Comparison of ENCODE assay signal across 20 cellular contexts in the genomic region with DNA sequence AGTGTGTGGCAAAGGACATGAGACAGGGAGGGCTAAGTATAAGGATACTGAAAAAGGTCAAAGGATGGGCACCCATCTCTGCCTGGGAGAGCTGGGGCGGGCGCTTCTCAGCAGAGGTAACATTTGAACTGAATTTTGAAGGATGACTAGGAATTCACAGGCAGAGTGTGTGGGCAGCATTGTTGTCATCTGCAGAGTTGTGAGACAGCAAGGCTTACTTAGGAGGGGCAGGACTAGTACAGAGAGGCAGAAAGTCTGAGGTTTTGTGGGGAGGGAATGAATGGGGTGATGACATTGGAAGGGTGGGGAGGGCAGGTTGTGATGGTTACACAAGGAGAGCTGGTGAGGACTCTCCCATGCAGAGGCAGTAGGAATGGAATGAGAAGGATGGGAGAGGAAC.
DNase-seq lines count a peak whose midpoint lies in the region; ATAC-seq and TF ChIP-seq lines count a peak whose summit lies in the region.
"Had no signal": no experiment of that assay in that cellular context is flagged by ENCODE, and none has a peak within 500 bp of the region (broad histone marks: within the 10 kb centered on the region; RNA-seq: fewer than 3 reads in every experiment).

No MANE protein-coding gene starts in this region.

- no peak for TF ChIP-seq CTCF in fibroblast of villous mesenchyme (IDR thresholded peaks at IDR 0.05; ENCODE audit: insufficient read depth, low read depth, low read length)
- TF ChIP-seq CTCF in activated CD8-positive, alpha-beta T cell treated with anti-CD3 and anti-CD28 coated beads for 36 hours (IDR thresholded peaks at IDR 0.05) = no peak

- H3K4me1 Mint-ChIP-seq in activated CD8-positive, alpha-beta T cell treated with anti-CD3 and anti-CD28 coated beads for 36 hours (ENCODE audit: low read depth) = no peaks in the 10 kb centered on the region
- H3K4me1 Mint-ChIP-seq: CD4-positive, alpha-beta memory T cell; IgD-negative memory B cell had no signal

- CTCF ChIA-PET in activated CD8-positive, alpha-beta T cell treated with anti-CD3 and anti-CD28 coated beads for 36 hours (lab: Charles Lee) = no interaction called here

- no peaks in the 10 kb centered on the region for H3K9me3 Mint-ChIP-seq in activated CD8-positive, alpha-beta T cell treated with anti-CD3 and anti-CD28 coated beads for 36 hours
- H3K9me3 Mint-ChIP-seq: H9 had no signal

- H3K4me3 Mint-ChIP-seq in activated CD8-positive, alpha-beta T cell treated with anti-CD3 and anti-CD28 coated beads for 36 hours = no peak overlapping the region
- H3K4me3 Mint-ChIP-seq: CD4-positive, alpha-beta memory T cell; H9; IgD-negative memory B cell had no signal

- POLR2A ChIA-PET in activated CD8-positive, alpha-beta T cell treated with anti-CD3 and anti-CD28 coated beads for 36 hours (lab: Charles Lee) = no interaction called here

- H3K4me3 ChIP-seq in fibroblast of villous mesenchyme (ENCODE audit: low read depth, low read length) = no peak overlapping the region
- H3K4me3 ChIP-seq: A549 had no signal

- intact Hi-C loops in activated CD8-positive, alpha-beta T cell treated with anti-CD3 and anti-CD28 coated beads for 36 hours (cut with micrococcal nuclease) = no loop called here

- ATAC-seq in activated CD8-positive, alpha-beta T cell treated with anti-CD3 and anti-CD28 coated beads for 36 hours = no peak
- ATAC-seq: A549, Right ventricle myocardium inferior had no signal

- no peak overlapping the region for H3K27ac Mint-ChIP-seq in activated CD8-positive, alpha-beta T cell treated with anti-CD3 and anti-CD28 coated beads for 36 hours
- H3K27ac Mint-ChIP-seq: CD4-positive, alpha-beta memory T cell; H9; IgD-negative memory B cell had no signal

- DNase-seq in AG08395 (ENCODE audit: low spot score) (peak; percentile 61), GM04503 (ENCODE audit: low read depth) (peak; percentile 57), RPMI7951 (ENCODE audit: low read depth) (peak; percentile 43), fibroblast of villous mesenchyme (ENCODE audit: low read depth) (peak; percentile 16), SW480 (ENCODE audit: low spot score) (no peak), HCEC 1CT (no peak)
- no peak for DNase-seq in activated CD8-positive, alpha-beta T cell treated with anti-CD3 and anti-CD28 coated beads for 36 hours
- no peak for DNase-seq in stimulated activated naive CD4-positive, alpha-beta T cell treated with Interleukin-2 at 50 U/mL for 16 hours (lab: John Stamatoyannopoulos, UW)
- DNase-seq: BE2C; CD4-positive, alpha-beta memory T cell; DND-41; GF-D8; H9; NCI-H1092 treated with DMSO at 0.1 percent for 48 hours; NCI-H1694 treated with DMSO at 0.1 percent for 48 hours; NCI-H446; SK-N-SH had no signal

- no peaks in the 10 kb centered on the region for H3K36me3 Mint-ChIP-seq in activated CD8-positive, alpha-beta T cell treated with anti-CD3 and anti-CD28 coated beads for 36 hours (ENCODE audit: low read depth)
- H3K36me3 Mint-ChIP-seq: CD4-positive, alpha-beta memory T cell; IgD-negative memory B cell had no signal

- H3K27me3 Mint-ChIP-seq in activated CD8-positive, alpha-beta T cell treated with anti-CD3 and anti-CD28 coated beads for 36 hours = peaks cover 1% of the 10 kb centered on the region

Comparison
In these comparisons a context has a peak if more than half of its experiments do, and no peak if none do; other contexts are left out.
1. DNase-seq: peak in AG08395 (single experiment), GM04503 (single experiment), RPMI7951 (single experiment) and fibroblast of villous mesenchyme (single experiment); none in activated CD8-positive, alpha-beta T cell treated with anti-CD3 and anti-CD28 coated beads for 36 hours (single experiment), SW480 (single experiment), HCEC 1CT (single experiment) and stimulated activated naive CD4-positive, alpha-beta T cell treated with Interleukin-2 at 50 U/mL for 16 hours (single experiment).